Comparison of ENCODE assay signal across 1 cellular context in genomic region chr5:35159370-35159742, GRCh38.
TF ChIP-seq lines count a peak whose summit lies in the region.

No MANE protein-coding gene starts in this region.

TF ChIP-seq in HepG2, 621 proteins besides CTCF, POLR2A, EP300 and RAD21 (continued from another document and continues in another):
- TF ChIP-seq ARNTL (CRISPR knock-in tag; IDR thresholded peaks at IDR 0.05) (no peak), ZNF18 (CRISPR knock-in tag; IDR thresholded peaks at IDR 0.05; ENCODE audit: insufficient replicate concordance) (no peak), ZNF34 (CRISPR knock-in tag; IDR thresholded peaks at IDR 0.05; ENCODE audit: borderline replicate concordance) (no peak), ISL2 (CRISPR knock-in tag; IDR thresholded peaks at IDR 0.05) (peak; percentile 70), SMC3 (IDR thresholded peaks at IDR 0.05; ENCODE audit: low read length) (0 out of 2 replicates have a peak, but pooled peaks have one; percentile 3), NCOA5 (CRISPR knock-in tag; IDR thresholded peaks at IDR 0.05) (no peak), PTBP1 (IDR thresholded peaks at IDR 0.05; ENCODE audit: low read depth, low read length, poor library complexity, severe bottlenecking) (no peak), HHEX (CRISPR knock-in tag; IDR thresholded peaks at IDR 0.05) (no peak), ZFX (CRISPR knock-in tag; IDR thresholded peaks at IDR 0.05; ENCODE audit: low read depth) (peak; percentile 54; the same call in 1 of the 2 replicates), ZNF543 (CRISPR knock-in tag; IDR thresholded peaks at IDR 0.05) (no peak), ZNF230 (CRISPR knock-in tag; IDR thresholded peaks at IDR 0.05) (no peak), SIN3B (IDR thresholded peaks at IDR 0.05; ENCODE audit: low read length) (no peak), FOXC1 (CRISPR knock-in tag; IDR thresholded peaks at IDR 0.05; ENCODE audit: borderline replicate concordance) (no peak), ZNF749 (CRISPR knock-in tag; IDR thresholded peaks at IDR 0.05; ENCODE audit: borderline replicate concordance) (no peak), SNAI1 (CRISPR knock-in tag; IDR thresholded peaks at IDR 0.05; ENCODE audit: borderline replicate concordance) (no peak), SKIL (CRISPR knock-in tag; IDR thresholded peaks at IDR 0.05; ENCODE audit: borderline replicate concordance) (no peak), TEAD3 (CRISPR knock-in tag; optimal IDR thresholded peaks at IDR 0.05; ENCODE audit: borderline replicate concordance) (peak; percentile 96), ZNF430 (CRISPR knock-in tag; IDR thresholded peaks at IDR 0.05) (peak; percentile 54; the same call in 1 of the 2 replicates), HNRNPL (IDR thresholded peaks at IDR 0.05; ENCODE audit: low read depth, low read length) (no peak), ZNF776 (CRISPR knock-in tag; IDR thresholded peaks at IDR 0.05) (no peak), AHDC1 (CRISPR knock-in tag; IDR thresholded peaks at IDR 0.05; ENCODE audit: borderline replicate concordance) (peak; percentile 75; the same call in 1 of the 2 replicates), MATR3 (CRISPR knock-in tag; IDR thresholded peaks at IDR 0.05) (no peak), KAT2B (IDR thresholded peaks at IDR 0.05; ENCODE audit: borderline replicate concordance, low read depth, low read length) (no peak), USF2 (IDR thresholded peaks at IDR 0.05; ENCODE audit: low read depth, low read length) (no peak), USF2 (CRISPR knock-in tag; IDR thresholded peaks at IDR 0.05; ENCODE audit: borderline replicate concordance) (no peak), SMAD1 (CRISPR knock-in tag; IDR thresholded peaks at IDR 0.05; ENCODE audit: borderline replicate concordance, low read depth) (no peak), ZNF660 (CRISPR knock-in tag; IDR thresholded peaks at IDR 0.05; ENCODE audit: borderline replicate concordance, low read depth) (no peak), DMTF1 (CRISPR knock-in tag; IDR thresholded peaks at IDR 0.05) (no peak), ZNF446 (CRISPR knock-in tag; IDR thresholded peaks at IDR 0.05) (no peak), ZNF225 (CRISPR knock-in tag; IDR thresholded peaks at IDR 0.05) (no peak), SUZ12 (IDR thresholded peaks at IDR 0.05; ENCODE audit: low read depth, low read length) (no peak), TGIF2 (CRISPR knock-in tag; IDR thresholded peaks at IDR 0.05) (no peak), ZNF3 (CRISPR knock-in tag; IDR thresholded peaks at IDR 0.05) (no peak), NR2F1 (CRISPR knock-in tag; IDR thresholded peaks at IDR 0.05) (no peak), ZNF562 (CRISPR knock-in tag; IDR thresholded peaks at IDR 0.05; ENCODE audit: borderline replicate concordance) (no peak), MAFK (conservative IDR thresholded peaks at IDR 0.05 in 1 of 2, IDR thresholded peaks at IDR 0.05 in 1 of 2; ENCODE audit: low read length in 2 of 2) (0 out of 4 replicates have a peak, but pooled peaks have one; percentile 3 to 20), HOXD1 (CRISPR knock-in tag; IDR thresholded peaks at IDR 0.05) (no peak), MNT (IDR thresholded peaks at IDR 0.05) (no peak), ZNF24 (IDR thresholded peaks at IDR 0.05) (no peak), ZNF574 (CRISPR knock-in tag; IDR thresholded peaks at IDR 0.05) (peak; percentile 51; the same call in 1 of the 2 replicates), SP1 (IDR thresholded peaks at IDR 0.05) (no peak), SP1 (CRISPR knock-in tag; IDR thresholded peaks at IDR 0.05) (no peak), KLF6 (CRISPR knock-in tag; IDR thresholded peaks at IDR 0.05) (no peak), KLF11 (CRISPR knock-in tag; IDR thresholded peaks at IDR 0.05) (no peak), STAG1 (CRISPR knock-in tag; IDR thresholded peaks at IDR 0.05) (peak; percentile 18; the same call in 1 of the 2 replicates), ETV5 (CRISPR knock-in tag; IDR thresholded peaks at IDR 0.05; ENCODE audit: borderline replicate concordance) (no peak), ZNF740 (CRISPR knock-in tag; IDR thresholded peaks at IDR 0.05) (no peak), PAWR (CRISPR knock-in tag; IDR thresholded peaks at IDR 0.05; ENCODE audit: borderline replicate concordance) (no peak), ZNF101 (CRISPR knock-in tag; IDR thresholded peaks at IDR 0.05; ENCODE audit: borderline replicate concordance, low read depth) (no peak), SCMH1 (CRISPR knock-in tag; IDR thresholded peaks at IDR 0.05; ENCODE audit: borderline replicate concordance) (no peak), NR3C1 (CRISPR knock-in tag; IDR thresholded peaks at IDR 0.05) (no peak), SRSF1 (optimal IDR thresholded peaks at IDR 0.05; ENCODE audit: low read depth, low read length) (no peak)
